In the genomic region with DNA sequence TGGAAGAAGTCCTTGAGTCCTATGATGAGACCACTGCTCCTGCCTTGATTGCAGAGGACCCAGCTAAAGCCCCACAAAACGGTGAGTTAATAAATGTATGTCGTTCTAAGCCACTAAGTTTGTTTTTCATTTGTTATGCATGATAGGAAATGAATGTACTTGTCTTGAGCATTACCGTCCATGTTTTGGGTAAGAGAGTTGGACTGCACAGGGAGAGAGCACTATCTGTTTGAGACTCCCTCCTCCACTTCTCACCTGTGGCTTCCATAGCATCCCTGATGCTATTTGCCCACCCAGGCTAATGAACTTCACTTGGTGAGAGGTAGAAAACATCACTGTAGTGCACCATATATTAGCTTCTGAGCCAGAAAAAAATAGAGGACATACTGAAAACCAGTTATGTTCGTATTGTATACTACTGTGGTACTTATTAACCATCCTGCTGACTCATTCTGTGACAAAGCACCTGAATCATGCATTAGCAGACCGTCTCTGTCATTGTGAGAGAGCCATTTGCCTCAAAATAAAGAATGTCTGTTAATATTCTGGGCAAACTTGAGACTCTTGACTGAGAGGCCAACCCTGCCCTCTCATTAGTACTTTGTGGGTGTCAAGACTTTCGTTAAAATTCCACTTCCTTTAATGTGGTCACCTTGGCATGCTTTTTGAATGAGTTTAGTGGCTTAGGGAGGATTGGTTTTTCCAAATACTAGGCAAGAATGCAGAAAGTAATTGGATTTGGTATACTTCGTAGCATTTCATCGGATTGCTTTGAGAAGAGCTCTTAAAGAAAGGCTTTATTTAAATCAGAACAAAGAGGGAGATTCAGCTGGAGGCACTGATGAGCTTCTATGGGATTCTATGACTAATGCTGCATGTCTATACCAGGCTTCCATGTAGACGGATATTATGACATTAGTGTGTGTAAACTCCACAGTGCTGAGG, we compare ENCODE assay signal across 1 cellular context.
TF ChIP-seq lines count a peak whose summit lies in the region.

No MANE protein-coding gene starts in this region.

TF ChIP-seq in SK-N-SH, 30 proteins besides CTCF, POLR2A, EP300 and RAD21 (continued from another document):
- TF ChIP-seq, protein P1, sequence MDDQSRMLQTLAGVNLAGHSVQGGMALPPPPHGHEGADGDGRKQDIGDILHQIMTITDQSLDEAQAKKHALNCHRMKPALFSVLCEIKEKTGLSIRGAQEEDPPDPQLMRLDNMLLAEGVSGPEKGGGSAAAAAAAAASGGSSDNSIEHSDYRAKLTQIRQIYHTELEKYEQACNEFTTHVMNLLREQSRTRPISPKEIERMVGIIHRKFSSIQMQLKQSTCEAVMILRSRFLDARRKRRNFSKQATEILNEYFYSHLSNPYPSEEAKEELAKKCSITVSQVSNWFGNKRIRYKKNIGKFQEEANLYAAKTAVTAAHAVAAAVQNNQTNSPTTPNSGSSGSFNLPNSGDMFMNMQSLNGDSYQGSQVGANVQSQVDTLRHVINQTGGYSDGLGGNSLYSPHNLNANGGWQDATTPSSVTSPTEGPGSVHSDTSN (IDR thresholded peaks at IDR 0.05): peak; percentile 31; the same call in 1 of the 2 replicates
